ENCODE assay signal across 8 cellular contexts in genomic region chr13:42048625-42049453, GRCh38. TPM values are rescaled to one million over a fixed set of nuclear protein-coding genes. Genes with fewer than 3 reads are reported as not detected.
DNase-seq lines count a peak whose midpoint lies in the region; ATAC-seq, FAIRE-seq and TF ChIP-seq lines count a peak whose summit lies in the region.

A gene with protein sequence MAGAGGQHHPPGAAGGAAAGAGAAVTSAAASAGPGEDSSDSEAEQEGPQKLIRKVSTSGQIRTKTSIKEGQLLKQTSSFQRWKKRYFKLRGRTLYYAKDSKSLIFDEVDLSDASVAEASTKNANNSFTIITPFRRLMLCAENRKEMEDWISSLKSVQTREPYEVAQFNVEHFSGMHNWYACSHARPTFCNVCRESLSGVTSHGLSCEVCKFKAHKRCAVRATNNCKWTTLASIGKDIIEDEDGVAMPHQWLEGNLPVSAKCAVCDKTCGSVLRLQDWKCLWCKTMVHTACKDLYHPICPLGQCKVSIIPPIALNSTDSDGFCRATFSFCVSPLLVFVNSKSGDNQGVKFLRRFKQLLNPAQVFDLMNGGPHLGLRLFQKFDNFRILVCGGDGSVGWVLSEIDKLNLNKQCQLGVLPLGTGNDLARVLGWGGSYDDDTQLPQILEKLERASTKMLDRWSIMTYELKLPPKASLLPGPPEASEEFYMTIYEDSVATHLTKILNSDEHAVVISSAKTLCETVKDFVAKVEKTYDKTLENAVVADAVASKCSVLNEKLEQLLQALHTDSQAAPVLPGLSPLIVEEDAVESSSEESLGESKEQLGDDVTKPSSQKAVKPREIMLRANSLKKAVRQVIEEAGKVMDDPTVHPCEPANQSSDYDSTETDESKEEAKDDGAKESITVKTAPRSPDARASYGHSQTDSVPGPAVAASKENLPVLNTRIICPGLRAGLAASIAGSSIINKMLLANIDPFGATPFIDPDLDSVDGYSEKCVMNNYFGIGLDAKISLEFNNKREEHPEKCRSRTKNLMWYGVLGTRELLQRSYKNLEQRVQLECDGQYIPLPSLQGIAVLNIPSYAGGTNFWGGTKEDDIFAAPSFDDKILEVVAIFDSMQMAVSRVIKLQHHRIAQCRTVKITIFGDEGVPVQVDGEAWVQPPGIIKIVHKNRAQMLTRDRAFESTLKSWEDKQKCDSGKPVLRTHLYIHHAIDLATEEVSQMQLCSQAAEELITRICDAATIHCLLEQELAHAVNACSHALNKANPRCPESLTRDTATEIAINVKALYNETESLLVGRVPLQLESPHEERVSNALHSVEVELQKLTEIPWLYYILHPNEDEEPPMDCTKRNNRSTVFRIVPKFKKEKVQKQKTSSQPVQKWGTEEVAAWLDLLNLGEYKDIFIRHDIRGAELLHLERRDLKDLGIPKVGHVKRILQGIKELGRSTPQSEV (plus strand): TSS chr13:42048648. CDS start chr13:42048774, 126 bp downstream.

- H3K27ac Mint-ChIP-seq in neural crest cell (ENCODE audit: unreplicated experiment), result peak within 1 kb of the TSS; percentile 58

- H3K27me3 Mint-ChIP-seq in neural crest cell (ENCODE audit: low read depth), result peaks cover 13% of the 10 kb centered on the region

- under 1% methylated on average over 96 of the region's 99 CpGs for WGBS in thymus

- no peaks in the 10 kb centered on the region for H3K27me3 ChIP-seq in foreskin keratinocyte
- H3K27me3 ChIP-seq in thymus (ENCODE audit: control insufficient read depth, insufficient read depth), result no peaks in the 10 kb centered on the region

- peak; percentile 41 for ATAC-seq in GM21360 (IDR thresholded peaks at IDR 0.05; ENCODE audit: unreplicated experiment)
- peak; percentile 73 for ATAC-seq in foreskin keratinocyte

- peaks cover 14% of the 10 kb centered on the region for H3K4me1 ChIP-seq in foreskin keratinocyte
- H3K4me1 ChIP-seq in thymus (ENCODE audit: control insufficient read depth, insufficient read depth, low read length), result peaks cover 6% of the 10 kb centered on the region

- FAIRE-seq in D721Med (lab: Jason Lieb, UNC) (no peak), HTR-8/SVneo (lab: Jason Lieb, UNC) (no peak)

- DNase-seq in D721Med (ENCODE audit: insufficient read length, low spot score) (peak; percentile 62), HTR-8/SVneo (ENCODE audit: insufficient read length, low spot score) (peak; percentile 51), SHP77 (lab: John Stamatoyannopoulos, UW) (peak; percentile 48 to 63), foreskin keratinocyte (peak; percentile 45 to 67), neural crest cell (ENCODE audit: low read depth, low spot score) (peak; percentile 66)
- DNase-seq in activated naive CD4-positive, alpha-beta T cell (lab: John Stamatoyannopoulos, UW), result peak in 3 of 4 experiments; percentile 9 to 45 (median 19)

- TF ChIP-seq CTCF in D721Med (IDR thresholded peaks at IDR 0.05; ENCODE audit: insufficient read depth, missing control alignments) (no peak), foreskin keratinocyte (conservative IDR thresholded peaks at IDR 0.05) (peak; percentile 43), neural crest cell (conservative IDR thresholded peaks at IDR 0.05) (peak; percentile 23)

- peak within 1 kb of the TSS; percentile 91 for H3K27ac ChIP-seq in foreskin keratinocyte
- H3K27ac ChIP-seq in thymus (ENCODE audit: low read depth), result peak within 1 kb of the TSS; percentile 90

- peaks cover 20% of the 10 kb centered on the region for H3K4me1 Mint-ChIP-seq in neural crest cell

- H3K9me3 ChIP-seq in thymus (ENCODE audit: control insufficient read depth), result no peaks in the 10 kb centered on the region

- no peaks in the 10 kb centered on the region for H3K36me3 ChIP-seq in thymus (ENCODE audit: control insufficient read depth, insufficient read depth)

- H3K9me3 Mint-ChIP-seq in neural crest cell, result no peaks in the 10 kb centered on the region

- H3K4me3 Mint-ChIP-seq in neural crest cell, result peak within 1 kb of the TSS; percentile 92

- H3K36me3 Mint-ChIP-seq in neural crest cell (ENCODE audit: low read depth), result no peaks in the 10 kb centered on the region

- H3K4me3 ChIP-seq in thymus (ENCODE audit: low read length), result peak within 1 kb of the TSS; percentile 93

RNA-seq across cellular contexts. Expression of the gene that starts here (rescaled TPM):
- total RNA-seq in foreskin keratinocyte, result 11.5 and 12.0 TPM in 2 replicates
- 2.9 TPM in 2 replicates for polyA plus RNA-seq in foreskin keratinocyte
- total RNA-seq in neural crest cell, result 10.0 and 12.4 TPM in 2 replicates
- 5.9 TPM for polyA plus RNA-seq in thymus

Comparison
In these comparisons a context has a peak if more than half of its experiments do, and no peak if none do; other contexts are left out.
1. Peak in every context shown above with its lines: DNase-seq, ATAC-seq, H3K4me3 ChIP-seq and H3K27ac ChIP-seq.